ENCODE assay signal across 1 cellular context in the genomic region with DNA sequence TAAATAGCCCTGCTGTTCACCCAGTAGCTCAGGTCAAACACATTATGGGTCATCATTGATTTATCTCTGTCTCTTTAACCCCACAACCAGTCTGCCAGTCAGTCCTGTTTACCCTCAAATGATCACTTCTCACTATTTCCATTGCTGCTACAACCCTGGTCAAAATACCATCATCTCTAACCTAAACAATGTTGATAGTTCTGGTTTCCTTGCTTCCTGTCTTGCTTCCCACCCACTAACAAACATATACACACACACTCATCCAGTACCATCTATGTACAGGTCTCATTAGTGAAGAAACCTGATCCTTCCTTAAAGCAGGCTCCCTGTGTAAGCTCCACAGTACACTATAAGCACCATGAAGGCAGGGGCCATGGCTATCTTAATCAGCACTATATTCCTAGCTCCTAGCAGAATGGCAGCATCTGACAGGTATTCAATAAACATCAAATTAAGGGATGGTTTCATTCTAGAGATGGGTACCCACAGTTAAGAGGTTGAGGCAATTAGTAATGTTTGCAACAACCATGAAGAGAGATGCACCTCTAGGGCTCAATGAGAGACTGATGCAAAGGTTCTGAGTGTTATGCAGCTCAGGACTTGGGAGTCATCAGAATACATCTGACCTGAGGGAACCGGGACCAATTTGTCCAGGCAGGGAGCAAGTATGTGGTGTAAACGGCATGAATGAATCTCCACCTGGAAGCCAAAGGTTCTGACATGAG.
TF ChIP-seq lines count a peak whose summit lies in the region.

No MANE protein-coding gene starts in this region.

TF ChIP-seq in liver, 16 proteins besides CTCF, POLR2A, EP300 and RAD21:
- TF ChIP-seq TAF1 (conservative IDR thresholded peaks at IDR 0.05) = no peak
- TF ChIP-seq HNF4A (conservative IDR thresholded peaks at IDR 0.05) = peak in 1 of 2 donors; percentile 40
- peak in 1 of 2 donors; percentile 72 for TF ChIP-seq RXRA (IDR thresholded peaks at IDR 0.05)
- peak; percentile 31 for TF ChIP-seq FOXA2 (IDR thresholded peaks at IDR 0.05)
- peak in 1 of 2 donors; percentile 52 for TF ChIP-seq JUND (IDR thresholded peaks at IDR 0.05)
TF ChIP-seq in liver: peak in this region for 4.
